25 cellular contexts compared by ENCODE assay signal in genomic region chr7:121937224-121937623, GRCh38.
"Had no signal": no experiment of that assay in that cellular context is flagged by ENCODE, and none has a peak within 500 bp of the region (broad histone marks: within the 10 kb centered on the region; RNA-seq: fewer than 3 reads in every experiment).

No MANE protein-coding gene starts in this region.

- H3K27me3 ChIP-seq: heart right ventricle, left lung, spleen, vagina had no signal

- H3K4me3 Mint-ChIP-seq: activated CD4-positive, alpha-beta T cell treated with anti-CD3 and anti-CD28 coated beads for 36 hours; activated naive CD4-positive, alpha-beta T cell treated with anti-CD3 and anti-CD28 coated beads, Interleukin-2, amount 10 ng/mL, durations not matched to agents 7 days and 5 days; naive B cell; T-helper 2 cell treated with Interferon-gamma antibody and Interleukin-4, amounts not matched to agents 5 μg/mL and 100 μg/mL, for 36 hours; type B pancreatic cell had no signal

- H3K9me3 Mint-ChIP-seq: activated naive CD4-positive, alpha-beta T cell treated with anti-CD3 and anti-CD28 coated beads, Interleukin-2, amount 10 ng/mL, durations not matched to agents 7 days and 5 days; naive B cell; T-helper 2 cell treated with Interferon-gamma antibody and Interleukin-4, amounts not matched to agents 5 μg/mL and 100 μg/mL, for 36 hours; type B pancreatic cell had no signal

- H3K36me3 ChIP-seq: heart right ventricle, left lung, spleen, thoracic aorta, vagina had no signal

- H3K27ac ChIP-seq: coronary artery, epithelial cell of prostate, heart right ventricle, left lung, spleen, thoracic aorta, vagina had no signal

- H3K27me3 Mint-ChIP-seq: activated CD4-positive, alpha-beta T cell treated with anti-CD3 and anti-CD28 coated beads for 36 hours; activated naive CD4-positive, alpha-beta T cell treated with anti-CD3 and anti-CD28 coated beads, Interleukin-2, amount 10 ng/mL, durations not matched to agents 7 days and 5 days; naive B cell; type B pancreatic cell had no signal

- H3K27ac Mint-ChIP-seq: activated CD4-positive, alpha-beta T cell treated with anti-CD3 and anti-CD28 coated beads for 36 hours; activated naive CD4-positive, alpha-beta T cell treated with anti-CD3 and anti-CD28 coated beads, Interleukin-2, amount 10 ng/mL, durations not matched to agents 7 days and 5 days; naive B cell; progenitor cell of endocrine pancreas; T-helper 2 cell treated with Interferon-gamma antibody and Interleukin-4, amounts not matched to agents 5 μg/mL and 100 μg/mL, for 36 hours; type B pancreatic cell had no signal

- DNase-seq: activated CD4-positive, alpha-beta T cell treated with anti-CD3 and anti-CD28 coated beads for 36 hours; activated CD4-positive, alpha-beta T cell treated with anti-CD3 and anti-CD28 coated beads, Interleukin-2, amount 50 U/mL, for 4 hours; activated CD8-positive, alpha-beta memory T cell treated with anti-CD3 and anti-CD28 coated beads for 24 hours; activated CD8-positive, alpha-beta memory T cell treated with anti-CD3 and anti-CD28 coated beads, Interleukin-2, amount 50 U/mL, for 4 hours; activated effector memory CD4-positive, alpha-beta T cell treated with anti-CD3 and anti-CD28 coated beads, Interleukin-2, amount 50 U/mL, for 16 hours; activated naive CD4-positive, alpha-beta T cell treated with anti-CD3 and anti-CD28 coated beads, Interleukin-2, amount 10 ng/mL, durations not matched to agents 7 days and 5 days; activated T-cell treated with anti-CD3 and anti-CD28 coated beads, Interleukin-2, amount 50 U/mL, for 48 hours; amygdala; cerebellar nuclear complex; heart right ventricle; kidney glomerular epithelial cell; left lung; naive B cell; retina; spleen; stimulated activated CD4-positive, alpha-beta T cell treated with anti-CD3 and anti-CD28 coated beads, Interleukin-4, amount 100 ng/mL, for 1 hour; stimulated activated naive CD4-positive, alpha-beta T cell had no signal

- H3K4me1 ChIP-seq: heart right ventricle, left lung, spleen, vagina had no signal

- H3K4me1 Mint-ChIP-seq: activated CD4-positive, alpha-beta T cell treated with anti-CD3 and anti-CD28 coated beads for 36 hours; activated naive CD4-positive, alpha-beta T cell treated with anti-CD3 and anti-CD28 coated beads, Interleukin-2, amount 10 ng/mL, durations not matched to agents 7 days and 5 days; naive B cell had no signal

- ATAC-seq: activated CD4-positive, alpha-beta T cell treated with anti-CD3 and anti-CD28 coated beads for 36 hours; heart right ventricle; left lung had no signal

- H3K9me3 ChIP-seq: heart right ventricle, left lung, spleen, thoracic aorta, vagina had no signal

- H3K4me3 ChIP-seq: coronary artery, heart right ventricle, left lung, lung, spleen, thoracic aorta, vagina had no signal

- H3K36me3 Mint-ChIP-seq: activated naive CD4-positive, alpha-beta T cell treated with anti-CD3 and anti-CD28 coated beads, Interleukin-2, amount 10 ng/mL, durations not matched to agents 7 days and 5 days; naive B cell; type B pancreatic cell had no signal
